ENCODE assay signal across 13 cellular contexts in the genomic region with DNA sequence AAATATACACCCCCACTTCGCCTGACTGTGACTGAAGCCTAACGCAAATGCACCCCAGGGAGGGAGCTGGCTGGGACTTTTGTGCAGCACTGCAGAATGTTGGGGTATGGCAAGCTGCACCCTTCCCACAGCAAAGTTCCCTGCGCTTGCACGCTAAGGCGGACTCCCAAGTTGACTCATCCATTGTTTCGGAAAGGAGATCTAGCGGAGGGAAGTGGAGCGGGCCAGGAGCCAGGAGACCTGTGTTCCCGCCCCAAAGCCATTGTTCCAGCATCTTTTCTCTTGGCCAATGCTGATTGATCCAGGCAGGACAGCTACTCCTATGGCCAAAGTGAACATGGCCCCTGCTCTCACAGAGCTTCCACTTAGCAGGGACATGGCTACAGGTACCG.
DNase-seq lines count a peak whose midpoint lies in the region; ATAC-seq and TF ChIP-seq lines count a peak whose summit lies in the region.
"Had no signal": no experiment of that assay in that cellular context is flagged by ENCODE, and none has a peak within 500 bp of the region (broad histone marks: within the 10 kb centered on the region; RNA-seq: fewer than 3 reads in every experiment).

No MANE protein-coding gene starts in this region.

- H3K4me1 ChIP-seq in SJSA1 (replicated peaks) (peaks cover 48% of the 10 kb centered on the region), spleen (peaks cover 0 to 6% (median 0%) of the 10 kb centered on the region in 6 donors)
- H3K4me1 ChIP-seq in CD4-positive, alpha-beta memory T cell (ENCODE audit: insufficient read depth, low read length), result no peaks in the 10 kb centered on the region

- no peaks in the 10 kb centered on the region for H3K9me3 ChIP-seq in SJSA1 (replicated peaks)
- H3K9me3 ChIP-seq in CD4-positive, alpha-beta memory T cell (ENCODE audit: control insufficient read depth in 1 of 2, low read length in 2 of 2), result no peaks in the 10 kb centered on the region
- H3K9me3 ChIP-seq in spleen, result no peaks in the 10 kb centered on the region

- TF ChIP-seq CTCF in spleen (IDR thresholded peaks at IDR 0.05 in 8 of 11, conservative IDR thresholded peaks at IDR 0.05 in 3 of 11), result no peak

- H3K4me3 Mint-ChIP-seq in CD4-positive, alpha-beta memory T cell, result no peak overlapping the region
- H3K4me3 Mint-ChIP-seq: activated naive CD4-positive, alpha-beta T cell treated with anti-CD3 and anti-CD28 coated beads, Interleukin-2, amount 50 U/mL, for 24 hours; CD8-positive, alpha-beta T cell had no signal

- CTCF ChIA-PET in CD4-positive, alpha-beta memory T cell (lab: Charles Lee; ENCODE audit: partially characterized antibody), result no interaction called here

- H3K4me1 Mint-ChIP-seq in CD4-positive, alpha-beta memory T cell, result no peaks in the 10 kb centered on the region
- H3K4me1 Mint-ChIP-seq: activated naive CD4-positive, alpha-beta T cell treated with anti-CD3 and anti-CD28 coated beads, Interleukin-2, amount 50 U/mL, for 24 hours had no signal

- POLR2A ChIA-PET in CD4-positive, alpha-beta memory T cell (lab: Charles Lee; ENCODE audit: partially characterized antibody), result no interaction called here

- H3K27me3 ChIP-seq in SJSA1 (replicated peaks) (no peaks in the 10 kb centered on the region), spleen (replicated peaks in 1 of 7) (no peaks in the 10 kb centered on the region)
- H3K27me3 ChIP-seq in CD4-positive, alpha-beta memory T cell (ENCODE audit: insufficient read depth, low read length), result no peaks in the 10 kb centered on the region

- peak; percentile 74 for ATAC-seq in esophagus mucosa
- ATAC-seq in left lobe of liver, result peak; percentile 17
- ATAC-seq: CD8-positive, alpha-beta T cell had no signal

- TF ChIP-seq POLR2A in spleen (IDR thresholded peaks at IDR 0.05), result no peak

- DNase-seq in SJSA1 (ENCODE audit: low read depth in 1 of 2, low spot score in 2 of 2) (peak; percentile 94), left lobe of liver (ENCODE audit: low spot score) (no peak), cerebellar cortex (ENCODE audit: low spot score) (no peak), NCI-H524 (lab: John Stamatoyannopoulos, UW) (no peak), spleen (no peak)
- DNase-seq in CD4-positive, alpha-beta memory T cell, result no peak
- DNase-seq: CD8-positive, alpha-beta T cell; hippocampal formation; NCI-H1048; NCI-H510A treated with DMSO at 0.1 percent for 48 hours had no signal

- intact Hi-C loops in CD4-positive, alpha-beta memory T cell (cut with micrococcal nuclease), result no loop called here
- intact Hi-C loops in spleen (cut with DNase I; ENCODE audit: low total_unique reads), result no loop called here

- H3K36me3 Mint-ChIP-seq in CD4-positive, alpha-beta memory T cell, result peaks cover 0 to 11% of the 10 kb centered on the region in 2 donors

- H3K27ac Mint-ChIP-seq in CD4-positive, alpha-beta memory T cell, result no peak overlapping the region
- H3K27ac Mint-ChIP-seq: activated naive CD4-positive, alpha-beta T cell treated with anti-CD3 and anti-CD28 coated beads, Interleukin-2, amount 50 U/mL, for 24 hours; CD8-positive, alpha-beta T cell had no signal

- H3K27ac ChIP-seq in SJSA1 (peak overlapping the region; percentile 91), temporal lobe (ENCODE audit: low read depth, low read length) (peak overlapping the region; percentile 70), spleen (peak overlapping the region in 1 of 8 donors; percentile 25)
- H3K27ac ChIP-seq in CD4-positive, alpha-beta memory T cell (ENCODE audit: low read depth, low read length), result no peak overlapping the region

- H3K27me3 Mint-ChIP-seq in CD4-positive, alpha-beta memory T cell, result no peaks in the 10 kb centered on the region
- H3K27me3 Mint-ChIP-seq: activated naive CD4-positive, alpha-beta T cell treated with anti-CD3 and anti-CD28 coated beads, Interleukin-2, amount 50 U/mL, for 24 hours had no signal

- peaks cover 36% of the 10 kb centered on the region for H3K36me3 ChIP-seq in SJSA1
- no peaks in the 10 kb centered on the region for H3K36me3 ChIP-seq in CD4-positive, alpha-beta memory T cell (ENCODE audit: insufficient read depth, low read length)
- H3K36me3 ChIP-seq in spleen, result peaks cover 0 to 26% (median 3%) of the 10 kb centered on the region in 6 donors

- H3K4me3 ChIP-seq in SJSA1 (no peak overlapping the region), spleen (no peak overlapping the region)
- no peak overlapping the region for H3K4me3 ChIP-seq in CD4-positive, alpha-beta memory T cell (ENCODE audit: low read length in 2 of 2)

- H3K9me3 Mint-ChIP-seq in CD4-positive, alpha-beta memory T cell, result no peaks in the 10 kb centered on the region
- H3K9me3 Mint-ChIP-seq: activated naive CD4-positive, alpha-beta T cell treated with anti-CD3 and anti-CD28 coated beads, Interleukin-2, amount 50 U/mL, for 24 hours; CD8-positive, alpha-beta T cell had no signal

- WGBS in spleen, 5 donors, result 74 to 98% (median 81%) methylated on average over 10 of the region's 10 CpGs

Comparison
In these comparisons a context has a peak if more than half of its experiments do, and no peak if none do; other contexts are left out.
1. DNase-seq: peak in SJSA1 (2 of 2); none in left lobe of liver (single experiment), cerebellar cortex (single experiment), NCI-H524 (0 of 2), CD4-positive, alpha-beta memory T cell (0 of 5) and spleen (single experiment).